ENCODE assay signal across 1 cellular context in genomic region chr15:98121957-98122356, GRCh38.
TF ChIP-seq lines count a peak whose summit lies in the region.

No MANE protein-coding gene starts in this region.

TF ChIP-seq in GM23338, 12 proteins besides CTCF, POLR2A, EP300 and RAD21 (continued from another document):
- TF ChIP-seq, protein P1, sequence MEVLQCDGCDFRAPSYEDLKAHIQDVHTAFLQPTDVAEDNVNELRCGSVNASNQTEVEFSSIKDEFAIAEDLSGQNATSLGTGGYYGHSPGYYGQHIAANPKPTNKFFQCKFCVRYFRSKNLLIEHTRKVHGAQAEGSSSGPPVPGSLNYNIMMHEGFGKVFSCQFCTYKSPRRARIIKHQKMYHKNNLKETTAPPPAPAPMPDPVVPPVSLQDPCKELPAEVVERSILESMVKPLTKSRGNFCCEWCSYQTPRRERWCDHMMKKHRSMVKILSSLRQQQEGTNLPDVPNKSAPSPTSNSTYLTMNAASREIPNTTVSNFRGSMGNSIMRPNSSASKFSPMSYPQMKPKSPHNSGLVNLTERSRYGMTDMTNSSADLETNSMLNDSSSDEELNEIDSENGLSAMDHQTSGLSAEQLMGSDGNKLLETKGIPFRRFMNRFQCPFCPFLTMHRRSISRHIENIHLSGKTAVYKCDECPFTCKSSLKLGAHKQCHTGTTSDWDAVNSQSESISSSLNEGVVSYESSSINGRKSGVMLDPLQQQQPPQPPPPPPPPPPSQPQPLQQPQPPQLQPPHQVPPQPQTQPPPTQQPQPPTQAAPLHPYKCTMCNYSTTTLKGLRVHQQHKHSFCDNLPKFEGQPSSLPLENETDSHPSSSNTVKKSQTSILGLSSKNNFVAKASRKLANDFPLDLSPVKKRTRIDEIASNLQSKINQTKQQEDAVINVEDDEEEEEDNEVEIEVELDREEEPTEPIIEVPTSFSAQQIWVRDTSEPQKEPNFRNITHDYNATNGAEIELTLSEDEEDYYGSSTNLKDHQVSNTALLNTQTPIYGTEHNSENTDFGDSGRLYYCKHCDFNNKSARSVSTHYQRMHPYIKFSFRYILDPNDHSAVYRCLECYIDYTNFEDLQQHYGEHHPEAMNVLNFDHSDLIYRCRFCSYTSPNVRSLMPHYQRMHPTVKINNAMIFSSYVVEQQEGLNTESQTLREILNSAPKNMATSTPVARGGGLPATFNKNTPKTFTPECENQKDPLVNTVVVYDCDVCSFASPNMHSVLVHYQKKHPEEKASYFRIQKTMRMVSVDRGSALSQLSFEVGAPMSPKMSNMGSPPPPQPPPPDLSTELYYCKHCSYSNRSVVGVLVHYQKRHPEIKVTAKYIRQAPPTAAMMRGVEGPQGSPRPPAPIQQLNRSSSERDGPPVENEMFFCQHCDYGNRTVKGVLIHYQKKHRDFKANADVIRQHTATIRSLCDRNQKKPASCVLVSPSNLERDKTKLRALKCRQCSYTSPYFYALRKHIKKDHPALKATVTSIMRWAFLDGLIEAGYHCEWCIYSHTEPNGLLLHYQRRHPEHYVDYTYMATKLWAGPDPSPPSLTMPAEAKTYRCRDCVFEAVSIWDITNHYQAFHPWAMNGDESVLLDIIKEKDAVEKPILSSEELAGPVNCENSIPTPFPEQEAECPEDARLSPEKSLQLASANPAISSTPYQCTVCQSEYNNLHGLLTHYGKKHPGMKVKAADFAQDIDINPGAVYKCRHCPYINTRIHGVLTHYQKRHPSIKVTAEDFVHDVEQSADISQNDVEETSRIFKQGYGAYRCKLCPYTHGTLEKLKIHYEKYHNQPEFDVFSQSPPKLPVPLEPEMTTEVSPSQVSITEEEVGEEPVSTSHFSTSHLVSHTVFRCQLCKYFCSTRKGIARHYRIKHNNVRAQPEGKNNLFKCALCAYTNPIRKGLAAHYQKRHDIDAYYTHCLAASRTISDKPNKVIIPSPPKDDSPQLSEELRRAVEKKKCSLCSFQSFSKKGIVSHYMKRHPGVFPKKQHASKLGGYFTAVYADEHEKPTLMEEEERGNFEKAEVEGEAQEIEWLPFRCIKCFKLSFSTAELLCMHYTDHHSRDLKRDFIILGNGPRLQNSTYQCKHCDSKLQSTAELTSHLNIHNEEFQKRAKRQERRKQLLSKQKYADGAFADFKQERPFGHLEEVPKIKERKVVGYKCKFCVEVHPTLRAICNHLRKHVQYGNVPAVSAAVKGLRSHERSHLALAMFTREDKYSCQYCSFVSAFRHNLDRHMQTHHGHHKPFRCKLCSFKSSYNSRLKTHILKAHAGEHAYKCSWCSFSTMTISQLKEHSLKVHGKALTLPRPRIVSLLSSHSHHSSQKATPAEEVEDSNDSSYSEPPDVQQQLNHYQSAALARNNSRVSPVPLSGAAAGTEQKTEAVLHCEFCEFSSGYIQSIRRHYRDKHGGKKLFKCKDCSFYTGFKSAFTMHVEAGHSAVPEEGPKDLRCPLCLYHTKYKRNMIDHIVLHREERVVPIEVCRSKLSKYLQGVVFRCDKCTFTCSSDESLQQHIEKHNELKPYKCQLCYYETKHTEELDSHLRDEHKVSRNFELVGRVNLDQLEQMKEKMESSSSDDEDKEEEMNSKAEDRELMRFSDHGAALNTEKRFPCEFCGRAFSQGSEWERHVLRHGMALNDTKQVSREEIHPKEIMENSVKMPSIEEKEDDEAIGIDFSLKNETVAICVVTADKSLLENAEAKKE (CRISPR knock-in tag; IDR thresholded peaks at IDR 0.05): no peak
- no peak for TF ChIP-seq ETS1 (IDR thresholded peaks at IDR 0.05)
- TF ChIP-seq ZNF331 (CRISPR knock-in tag; IDR thresholded peaks at IDR 0.05; ENCODE audit: low read depth): no peak
- TF ChIP-seq JUNB (IDR thresholded peaks at IDR 0.05; ENCODE audit: unreplicated experiment): no peak
